8 cellular contexts compared by ENCODE assay signal in genomic region chr19:8363803-8364771, GRCh38. TPM values are rescaled to one million over a fixed set of nuclear protein-coding genes. Genes with fewer than 3 reads are reported as not detected.
DNase-seq lines count a peak whose midpoint lies in the region; ATAC-seq and TF ChIP-seq lines count a peak whose summit lies in the region.

Gene ANGPTL4, plus strand, starts transcription at chr19:8364155. Its CDS starts 167 bp downstream, at chr19:8364322.

- H2BK120ac ChIP-seq in trophoblast cell (ENCODE audit: insufficient read depth, low read length, poor library complexity) = no peak within 1 kb of the TSS

- no peak within 1 kb of the TSS for H2AK5ac ChIP-seq in trophoblast cell (ENCODE audit: low read length)

- peak within 1 kb of the TSS; percentile 66 for H2AFZ ChIP-seq in trophoblast cell (ENCODE audit: insufficient read depth, low read length, poor library complexity)

- no peak within 1 kb of the TSS for H3K18ac ChIP-seq in trophoblast cell (ENCODE audit: low read length)

- peaks cover 0 to 73% (median 0%) of the 10 kb centered on the region in 4 donors for H3K4me1 ChIP-seq in Peyer's patch
- H3K4me1 ChIP-seq in adipocyte (ENCODE audit: control insufficient read depth, insufficient read depth, low read length) = peaks cover 43% of the 10 kb centered on the region
- peaks cover 16 to 79% (median 54%) of the 10 kb centered on the region in 12 donors for H3K4me1 ChIP-seq in heart left ventricle
- H3K4me1 ChIP-seq in trophoblast cell (ENCODE audit: control insufficient read depth in 1 of 2, insufficient read depth in 2 of 2, low read length in 2 of 2) = peaks cover 20 to 26% of the 10 kb centered on the region in 2 experiments

- WGBS in heart left ventricle, 4 donors = 1 to 2% (median 2%) methylated on average over 39 to 81 of the region's 81 CpGs
- no CpG with 5 or more reads among the region's 81 CpGs for WGBS in trophoblast cell (ENCODE audit: extremely low coverage, insufficient coverage, insufficient read length)

- peak in 3 of 4 donors; percentile 43 to 63 (median 59) for ATAC-seq in heart left ventricle
- no peak for ATAC-seq in GM21737 (IDR thresholded peaks at IDR 0.05; ENCODE audit: unreplicated experiment)

- no peak within 1 kb of the TSS for H4K91ac ChIP-seq in trophoblast cell (ENCODE audit: low read depth, low read length)

- peak within 1 kb of the TSS; percentile 25 for H4K8ac ChIP-seq in trophoblast cell (ENCODE audit: low read depth, low read length)

- H4K12ac ChIP-seq in trophoblast cell (ENCODE audit: low read depth, low read length) = no peak within 1 kb of the TSS

- peak in 3 of 6 experiments; percentile 23 to 43 (median 30) for TF ChIP-seq CTCF in Peyer's patch (IDR thresholded peaks at IDR 0.05)
- TF ChIP-seq CTCF in heart left ventricle (IDR thresholded peaks at IDR 0.05) = peak in 8 of 12 donors; percentile 8 to 45 (median 20)

- H3K79me1 ChIP-seq in trophoblast cell (ENCODE audit: low read length) = peaks cover 10% of the 10 kb centered on the region

- H3K23ac ChIP-seq in trophoblast cell (ENCODE audit: low read length) = no peak within 1 kb of the TSS

- DNase-seq in DMS53 treated with DMSO at 0.1 percent for 48 hours (lab: John Stamatoyannopoulos, UW; ENCODE audit: unreplicated experiment) (peak; percentile 37), Peyer's patch (peak; percentile 31 to 85 (median 83)), adipocyte (ENCODE audit: low read depth) (peak; percentile 94), heart left ventricle (peak; percentile 67 to 93 (median 84)), trophoblast cell (peak; percentile 70 to 80), ureter (ENCODE audit: low spot score) (peak; percentile 80), NCI-H1092 treated with DMSO at 0.1 percent for 48 hours (lab: John Stamatoyannopoulos, UW) (no peak)

- no peak within 1 kb of the TSS for H3K4ac ChIP-seq in trophoblast cell (ENCODE audit: low read depth, low read length)

- H2BK5ac ChIP-seq in trophoblast cell (ENCODE audit: low read depth, low read length, poor library complexity) = no peak within 1 kb of the TSS

- H3K36me3 ChIP-seq in Peyer's patch (peaks cover 0 to 6% (median 0%) of the 10 kb centered on the region in 3 donors), adipocyte (ENCODE audit: control insufficient read depth, insufficient read depth, low read length, severe bottlenecking) (peaks cover 25% of the 10 kb centered on the region), heart left ventricle (peaks cover 0 to 11% (median 0%) of the 10 kb centered on the region in 9 donors), trophoblast cell (ENCODE audit: control insufficient read depth in 1 of 2, insufficient read depth in 2 of 2, low read length in 2 of 2) (no peaks in the 10 kb centered on the region)

- H3K27ac ChIP-seq in Peyer's patch (peak within 1 kb of the TSS; percentile 67 to 93 (median 84)), heart left ventricle (peak within 1 kb of the TSS; percentile 61 to 98 (median 81)), trophoblast cell (ENCODE audit: low read depth, low read length) (no peak within 1 kb of the TSS)

- H3K9me3 ChIP-seq in Peyer's patch (no peaks in the 10 kb centered on the region), adipocyte (ENCODE audit: control insufficient read depth, low read length) (no peaks in the 10 kb centered on the region), heart left ventricle (no peaks in the 10 kb centered on the region), trophoblast cell (ENCODE audit: insufficient read depth, low read depth, low read length) (peaks cover 13% of the 10 kb centered on the region)

- H3K14ac ChIP-seq in trophoblast cell (ENCODE audit: low read length) = no peak within 1 kb of the TSS

- no peaks in the 10 kb centered on the region for H3K27me3 ChIP-seq in Peyer's patch
- H3K27me3 ChIP-seq in adipocyte (replicated peaks; ENCODE audit: control insufficient read depth, insufficient read depth, low read length) = no peaks in the 10 kb centered on the region
- peaks cover 0 to 9% (median 0%) of the 10 kb centered on the region in 9 donors for H3K27me3 ChIP-seq in heart left ventricle
- peaks cover 6% of the 10 kb centered on the region for H3K27me3 ChIP-seq in trophoblast cell (ENCODE audit: insufficient read depth, low read length)

- no peak within 1 kb of the TSS for H2BK12ac ChIP-seq in trophoblast cell (ENCODE audit: low read length)

- peak within 1 kb of the TSS; percentile 27 to 70 (median 48) for H3K4me3 ChIP-seq in Peyer's patch
- H3K4me3 ChIP-seq in adipocyte (ENCODE audit: low read length) = peak within 1 kb of the TSS; percentile 90
- peak within 1 kb of the TSS; percentile 56 to 89 (median 74) for H3K4me3 ChIP-seq in heart left ventricle
- H3K4me3 ChIP-seq in trophoblast cell (ENCODE audit: low read depth, low read length) = peak within 1 kb of the TSS; percentile 48

- intact Hi-C loops in heart left ventricle (cut with DNase I) = loop anchor here in 6 of 10 donors (2.0 to 5.0 kb wide), 3 partner anchors 27 to 33 kb away; partner anchors contain the start of gene RAB11B (in 3 of the 6)

- TF ChIP-seq POLR2A in Peyer's patch (IDR thresholded peaks at IDR 0.05) (peak; percentile 71 to 83), heart left ventricle (IDR thresholded peaks at IDR 0.05) (peak in 1 of 2 donors; percentile 91)

- H3K79me2 ChIP-seq in trophoblast cell (ENCODE audit: control insufficient read depth, insufficient read depth, low read length, poor library complexity) = peaks cover 3% of the 10 kb centered on the region

- H3K4me2 ChIP-seq in trophoblast cell (ENCODE audit: low read length) = peak within 1 kb of the TSS; percentile 93

- H3K9ac ChIP-seq in adipocyte (ENCODE audit: low read length) (peak within 1 kb of the TSS; percentile 94), trophoblast cell (ENCODE audit: low read length) (no peak within 1 kb of the TSS)

RNA-seq across cellular contexts. Expression of gene ANGPTL4, which starts in this region (rescaled TPM):
- total RNA-seq in Peyer's patch = 10 to 100 TPM; 22.6 to 82.1 (median 29.9) TPM
- 100 to 1,000 TPM in 1 of 9 donors, 10 to 100 TPM in 4, 1 to 10 TPM in 4; 2.4 to 117 (median 10.8) TPM for total RNA-seq in heart left ventricle
- polyA plus RNA-seq in heart left ventricle = 10 to 100 TPM in 1 of 2 donors, 1 to 10 TPM in 1; 9.4 to 13.6 TPM
- 4.1 and 4.3 TPM in 2 replicates for polyA plus RNA-seq in trophoblast cell (2013)
- 13.2 TPM for total RNA-seq in ureter
